Comparison of ENCODE assay signal across 12 cellular contexts in genomic region chr1:23224721-23225648, GRCh38. TPM values are rescaled to one million over a fixed set of nuclear protein-coding genes. Genes with fewer than 3 reads are reported as not detected.
A peak's percentile ranks its signal among the peaks of the same experiment; 100 is the strongest.
DNase-seq lines count a peak whose midpoint lies in the region; ATAC-seq, FAIRE-seq and TF ChIP-seq lines count a peak whose summit lies in the region.
"Had no signal": no experiment of that assay in that cellular context is flagged by ENCODE, and none has a peak within 500 bp of the region (broad histone marks: within the 10 kb centered on the region; RNA-seq: fewer than 3 reads in every experiment).

No MANE protein-coding gene starts in this region.

- in situ Hi-C loops in mammary epithelial cell (cut with MboI; ENCODE audit: low sequenced_read_pairs in 2 of 2): no loop called here

- no peaks in the 10 kb centered on the region for H4K20me1 ChIP-seq in mammary epithelial cell (ENCODE audit: insufficient read depth, low read length)
- no peaks in the 10 kb centered on the region for H4K20me1 ChIP-seq in keratinocyte (ENCODE audit: control insufficient read depth, extremely low read depth, insufficient read depth, low read length)

- H3K4me2 ChIP-seq in mammary epithelial cell (ENCODE audit: insufficient read depth, low read depth, low read length) (peak overlapping the region; percentile 20), keratinocyte (ENCODE audit: control insufficient read depth, extremely low read depth, insufficient read depth, low read depth, low read length) (peak overlapping the region; percentile 33)

- H3K36me3 ChIP-seq in mammary epithelial cell (ENCODE audit: insufficient read depth, low read length): no peaks in the 10 kb centered on the region
- H3K36me3 ChIP-seq in keratinocyte (ENCODE audit: control insufficient read depth in 2 of 2, extremely low read depth in 1 of 2, insufficient read depth in 2 of 2, low read length in 2 of 2): no peaks in the 10 kb centered on the region
- H3K36me3 ChIP-seq: thyroid gland had no signal

- no peak for DNase-seq in Right ventricle myocardium inferior (ENCODE audit: missing footprints)
- DNase-seq in cardiac septum (ENCODE audit: low spot score): no peak
- DNase-seq in mammary epithelial cell: peak; percentile 84
- no peak for DNase-seq in keratinocyte (ENCODE audit: low read depth, low spot score)
- DNase-seq in ureter (ENCODE audit: low spot score): peak; percentile 69
- DNase-seq in NCI-H146 (lab: John Stamatoyannopoulos, UW): no peak
- DNase-seq in 8988T: no peak
- DNase-seq in stimulated activated CD4-positive, alpha-beta T cell treated with anti-CD3 and anti-CD28 coated beads, Interleukin-1b, Interleukin-23, amount 100 ng/mL, for 48 hours: no peak
- DNase-seq: AML-193; naive B cell; stimulated activated CD4-positive, alpha-beta T cell treated with anti-CD3 and anti-CD28 coated beads, Interleukin-4, amount 100 ng/mL, for 24 hours; thyroid gland had no signal

- BruUV-seq in mammary epithelial cell (replicated peaks; lab: Mats Ljungman, UMichigan): no TSS peak

- H3K9ac ChIP-seq in mammary epithelial cell (ENCODE audit: insufficient read depth, low read length) (no peak overlapping the region), keratinocyte (ENCODE audit: control insufficient read depth, extremely low read depth, insufficient read depth, low read length) (no peak overlapping the region)

- H2AFZ ChIP-seq in mammary epithelial cell (ENCODE audit: low read depth, low read length): peak overlapping the region; percentile 79
- H2AFZ ChIP-seq in keratinocyte (ENCODE audit: control insufficient read depth, low read length): peak overlapping the region; percentile 93

- H3K79me2 ChIP-seq in mammary epithelial cell (ENCODE audit: insufficient read depth, low read length) (no peaks in the 10 kb centered on the region), keratinocyte (ENCODE audit: control insufficient read depth, insufficient read depth, low read length) (no peaks in the 10 kb centered on the region)

- no peak overlapping the region for H3K4me3 ChIP-seq in mammary epithelial cell (replicated peaks in 1 of 3; ENCODE audit: insufficient read depth in 1 of 3, low read depth in 2 of 3, low read length in 3 of 3)
- H3K4me3 ChIP-seq in keratinocyte (ENCODE audit: control insufficient read depth in 2 of 3, extremely low read depth in 1 of 3, insufficient read depth in 2 of 3, low read depth in 1 of 3, low read length in 3 of 3): peak overlapping the region in 1 of 3 experiments; percentile 31
- H3K4me3 ChIP-seq: thyroid gland had no signal

- H3K9me3 ChIP-seq in mammary epithelial cell (replicated peaks; ENCODE audit: insufficient read depth, low read length): no peaks in the 10 kb centered on the region
- H3K9me3 ChIP-seq in keratinocyte (ENCODE audit: control insufficient read depth, low read depth, low read length): no peaks in the 10 kb centered on the region
- H3K9me3 ChIP-seq: thyroid gland had no signal

- H3K27me3 ChIP-seq in mammary epithelial cell (ENCODE audit: insufficient read depth, low read length): no peaks in the 10 kb centered on the region
- no peaks in the 10 kb centered on the region for H3K27me3 ChIP-seq in keratinocyte (ENCODE audit: control insufficient read depth, extremely low read depth, insufficient read depth, low read length)
- H3K27me3 ChIP-seq: thyroid gland had no signal

- peaks cover 7% of the 10 kb centered on the region for H3K4me1 ChIP-seq in mammary epithelial cell (ENCODE audit: insufficient read depth, low read length)
- H3K4me1 ChIP-seq in keratinocyte (ENCODE audit: control insufficient read depth, extremely low read depth, insufficient read depth, low read length): peaks cover 10% of the 10 kb centered on the region
- H3K4me1 ChIP-seq: thyroid gland had no signal

- dilution Hi-C loops in mammary epithelial cell (cut with HindIII; ENCODE audit: low sequenced_read_pairs): no loop called here
- dilution Hi-C loops in keratinocyte (cut with MboI; ENCODE audit: extremely low pct_ligation_motif_present, low sequenced_read_pairs): no loop called here

- H3K27ac ChIP-seq in mammary epithelial cell (ENCODE audit: insufficient read depth, low read depth, low read length): no peak overlapping the region
- H3K27ac ChIP-seq in keratinocyte (ENCODE audit: control insufficient read depth, insufficient read depth, low read length): no peak overlapping the region
- H3K27ac ChIP-seq: thyroid gland had no signal

- H3K9me1 ChIP-seq in keratinocyte (ENCODE audit: control insufficient read depth, extremely low read depth, insufficient read depth, low read length): no peaks in the 10 kb centered on the region

- peak; percentile 46 for ATAC-seq in Right ventricle myocardium inferior

- CTCF ChIA-PET in mammary epithelial cell (lab: Charles Lee; ENCODE audit: low non-redundant PET): no interaction called here

- FAIRE-seq in keratinocyte (lab: Jason Lieb, UNC): peak; percentile 73

- intact Hi-C loops in Right ventricle myocardium inferior (cut with DNase I) (no loop called here), cardiac septum (cut with DNase I) (loop anchor here (5.0 kb wide), 1 partner anchor 442 kb away; no protein-coding TSS in a partner anchor), mammary epithelial cell (cut with micrococcal nuclease) (loop anchor here (5.0 kb wide), 1 partner anchor 47 kb away; no protein-coding TSS in a partner anchor)

- TF ChIP-seq CTCF in mammary epithelial cell (conservative IDR thresholded peaks at IDR 0.05 in 1 of 2, IDR thresholded peaks at IDR 0.05 in 1 of 2; ENCODE audit: extremely low read depth in 1 of 2, insufficient read depth in 1 of 2, low read depth in 1 of 2, low read length in 2 of 2): no peak
- no peak for TF ChIP-seq CTCF in keratinocyte (optimal IDR thresholded peaks at IDR 0.05 in 1 of 3, IDR thresholded peaks at IDR 0.05 in 1 of 3, conservative IDR thresholded peaks at IDR 0.05 in 1 of 3; ENCODE audit: extremely low read depth in 1 of 3, insufficient read depth in 2 of 3, low read length in 3 of 3)

- 27% methylated on average over 16 of the region's 17 CpGs for WGBS in mammary epithelial cell (ENCODE audit: low coverage, missing lambda C conversion rate)

RNA-seq across cellular contexts. Expression of gene HTR1D, which starts 7.7 kb away (rescaled TPM):
- total RNA-seq in Right ventricle myocardium inferior (0.11 TPM), cardiac septum (not detected), mammary epithelial cell (under 1 TPM; 0.33 to 0.47 TPM), ureter (0.91 TPM)
- polyA plus RNA-seq in mammary epithelial cell (0.45 TPM), keratinocyte (0.08 to 0.30 TPM (median 0.14 TPM) in 3 replicates)
- polyA minus RNA-seq in mammary epithelial cell (1.2 TPM), keratinocyte (0.46 to 0.82 TPM (median 0.54 TPM) in 3 replicates)
- polyA plus RNA-seq in keratinocyte (2011; ENCODE audit: low read depth): 0.15 TPM
- polyA plus RNA-seq in keratinocyte (2011; cell fraction: cytosol; rRNA removed): 0.12 and 0.13 TPM in 2 replicates
- 0.27 and 0.36 TPM in 2 replicates for polyA plus RNA-seq in keratinocyte (2011; cell fraction: nucleus; rRNA removed)
- polyA plus RNA-seq in keratinocyte (2012; ENCODE audit: low replicate concordance): 0.10 and 0.31 TPM in 2 replicates
- not detected for polyA minus RNA-seq in keratinocyte (2011; cell fraction: cytosol; rRNA and poly(A)+ RNA removed)
- polyA minus RNA-seq in keratinocyte (2011; cell fraction: nucleus; rRNA and poly(A)+ RNA removed): 0.21 and 0.23 TPM in 2 replicates
- total RNA-seq: thyroid gland had no signal

RNA-seq across cellular contexts. Expression of gene LUZP1, which starts 56.3 kb away (rescaled TPM):
- total RNA-seq in Right ventricle myocardium inferior: 30.4 TPM
- total RNA-seq in cardiac septum: 46.5 TPM
- 10 to 100 TPM; 55.2 to 83.2 TPM for total RNA-seq in mammary epithelial cell
- 30.1 TPM for polyA plus RNA-seq in mammary epithelial cell
- polyA minus RNA-seq in mammary epithelial cell: 80.3 TPM
- polyA plus RNA-seq in keratinocyte: 46.1 to 52.8 TPM (median 52.5 TPM) in 3 replicates
- polyA plus RNA-seq in keratinocyte (2011; ENCODE audit: low read depth): 102 TPM
- polyA plus RNA-seq in keratinocyte (2011; cell fraction: cytosol; rRNA removed): 31.4 and 40.6 TPM in 2 replicates
- 68.2 and 75.7 TPM in 2 replicates for polyA plus RNA-seq in keratinocyte (2011; cell fraction: nucleus; rRNA removed)
- polyA plus RNA-seq in keratinocyte (2012; ENCODE audit: low replicate concordance): 18.8 and 46.9 TPM in 2 replicates
- 65.4 to 110 TPM (median 99.0 TPM) in 3 replicates for polyA minus RNA-seq in keratinocyte
- 59.9 TPM for polyA minus RNA-seq in keratinocyte (2011; cell fraction: cytosol; rRNA and poly(A)+ RNA removed)
- 89.4 and 161 TPM in 2 replicates for polyA minus RNA-seq in keratinocyte (2011; cell fraction: nucleus; rRNA and poly(A)+ RNA removed)
- total RNA-seq in ureter: 48.3 TPM

Comparison
In these comparisons a context has a peak if more than half of its experiments do, and no peak if none do; other contexts are left out.
1. DNase-seq: peak in mammary epithelial cell (single experiment) and ureter (single experiment); none in Right ventricle myocardium inferior (single experiment), cardiac septum (single experiment), keratinocyte (single experiment), NCI-H146 (single experiment), 8988T (single experiment) and stimulated activated CD4-positive, alpha-beta T cell treated with anti-CD3 and anti-CD28 coated beads, Interleukin-1b, Interleukin-23, amount 100 ng/mL, for 48 hours (single experiment).